ENCODE assay signal across 11 cellular contexts in the genomic region with DNA sequence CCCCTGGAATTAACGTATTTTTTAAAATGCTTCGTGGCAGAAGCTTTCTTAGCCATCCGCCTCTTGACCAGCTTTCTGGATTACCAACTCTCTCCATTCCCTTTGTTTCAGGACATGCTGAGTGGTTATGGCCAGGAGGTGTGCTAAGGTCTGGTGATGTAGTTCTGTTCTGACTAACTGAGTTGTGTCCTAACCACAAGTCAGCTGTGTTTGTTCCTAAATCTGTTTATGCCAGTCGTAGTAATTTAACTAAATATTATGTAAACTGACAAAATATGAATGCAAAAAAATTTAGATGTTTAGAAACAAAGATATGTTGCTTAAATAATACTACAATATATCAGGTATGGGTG.
DNase-seq lines count a peak whose midpoint lies in the region; ATAC-seq and TF ChIP-seq lines count a peak whose summit lies in the region.
"Had no signal": no experiment of that assay in that cellular context is flagged by ENCODE, and none has a peak within 500 bp of the region (broad histone marks: within the 10 kb centered on the region; RNA-seq: fewer than 3 reads in every experiment).

No MANE protein-coding gene starts in this region.

- CTCF ChIA-PET in GM10248 (lab: Yijun Ruan, JAX): no interaction called here

- no peaks in the 10 kb centered on the region for H3K9me3 ChIP-seq in T-helper 17 cell (ENCODE audit: control insufficient read depth, low read length, poor library complexity, severe bottlenecking)
- H3K9me3 ChIP-seq: suprapubic skin had no signal

- DNase-seq in GM10248 (ENCODE audit: extremely low spot score): peak; percentile 32
- DNase-seq in kidney glomerular epithelial cell (lab: John Stamatoyannopoulos, UW): peak; percentile 33
- DNase-seq in RPMI8226: no peak
- DNase-seq in T-helper 17 cell: no peak
- no peak for DNase-seq in Kasumi-1 (lab: John Stamatoyannopoulos, UW)
- DNase-seq: activated T-cell treated with anti-CD3 and anti-CD28 coated beads for 4 hours, NCI-H2171 had no signal

- H3K27me3 Mint-ChIP-seq in T-helper 17 cell: no peaks in the 10 kb centered on the region

- H3K4me3 Mint-ChIP-seq in T-helper 17 cell: no peak overlapping the region

- no peaks in the 10 kb centered on the region for H3K36me3 Mint-ChIP-seq in T-helper 17 cell (ENCODE audit: low read depth)

- H3K4me1 Mint-ChIP-seq in T-helper 17 cell: peaks cover 2% of the 10 kb centered on the region

- ATAC-seq in GM21423 (IDR thresholded peaks at IDR 0.05; ENCODE audit: unreplicated experiment): peak; percentile 63
- peak; percentile 57 for ATAC-seq in HG03432 (IDR thresholded peaks at IDR 0.05; ENCODE audit: unreplicated experiment)
- no peak for ATAC-seq in T-helper 17 cell
- ATAC-seq in HG02970 (IDR thresholded peaks at IDR 0.05; ENCODE audit: low FRiP score, unreplicated experiment): no peak

- POLR2A ChIA-PET in GM10248 (lab: Yijun Ruan, JAX): no interaction called here

- TF ChIP-seq CTCF in GM10248 (IDR thresholded peaks at IDR 0.05; ENCODE audit: control extremely low read depth, extremely low read depth, low read depth, missing control alignments): no peak

- no peak overlapping the region for H3K27ac Mint-ChIP-seq in T-helper 17 cell

Comparison
In these comparisons a context has a peak if more than half of its experiments do, and no peak if none do; other contexts are left out.
1. DNase-seq: peak in GM10248 (single experiment) and kidney glomerular epithelial cell (single experiment); none in RPMI8226 (single experiment), T-helper 17 cell (0 of 3) and Kasumi-1 (0 of 2).
2. ATAC-seq: peak in GM21423 (single experiment) and HG03432 (single experiment); none in T-helper 17 cell (single experiment) and HG02970 (single experiment).